ENCODE assay signal across 8 cellular contexts in the genomic region with DNA sequence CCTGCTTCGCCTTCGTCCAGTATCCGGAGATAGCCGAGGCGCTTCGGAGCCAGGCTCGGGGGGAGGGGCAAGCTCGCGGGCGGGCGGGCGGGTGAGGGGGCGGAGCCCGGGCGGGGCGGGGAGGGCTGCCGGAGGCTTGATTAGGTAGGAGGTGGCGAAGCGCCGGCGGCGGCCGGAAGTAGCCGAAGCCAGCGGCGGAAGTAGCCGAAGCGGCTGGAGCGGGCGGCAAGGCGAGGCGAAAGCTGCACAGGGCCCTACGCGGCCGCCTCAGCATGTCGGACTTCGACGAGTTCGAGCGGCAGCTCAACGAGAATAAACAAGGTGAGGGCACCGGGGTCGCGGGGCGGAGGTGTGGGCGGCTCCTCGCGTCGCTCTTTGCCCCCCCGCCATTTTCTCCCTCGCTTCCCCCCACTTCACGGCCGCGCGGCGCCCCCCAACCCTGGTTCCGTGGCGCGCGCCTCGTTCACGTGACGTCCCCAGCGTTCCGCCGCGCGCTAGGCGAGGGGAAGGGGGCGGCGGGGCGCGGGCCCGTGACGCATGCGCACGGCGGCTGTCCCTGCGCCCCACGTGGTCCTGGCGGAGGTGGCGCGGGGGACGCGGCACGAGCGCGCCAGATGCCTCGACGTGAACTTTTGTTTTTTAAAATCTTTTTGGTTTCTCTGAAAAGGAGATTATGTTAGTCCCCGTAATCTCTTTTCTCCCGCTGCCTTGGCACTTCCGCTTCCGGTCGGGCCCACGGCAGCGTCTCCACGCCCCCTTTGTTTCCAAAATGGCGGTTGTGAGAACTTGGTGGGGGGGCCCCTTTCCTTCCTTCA. TPM values are rescaled to one million over a fixed set of nuclear protein-coding genes. Genes with fewer than 3 reads are reported as not detected.
DNase-seq lines count a peak whose midpoint lies in the region; ATAC-seq and TF ChIP-seq lines count a peak whose summit lies in the region.

A gene (plus strand): TSS at position 203 of the 815 bp plus-strand sequence. CDS start 70 bp downstream, at position 273.

- CTCF ChIA-PET in activated CD8-positive, alpha-beta T cell treated with anti-CD3 and anti-CD28 coated beads for 36 hours (lab: Charles Lee): interaction anchor here (0.8 to 3.4 kb wide), 11 partner anchors 10 to 179 kb away, joined by 3 to 45 read pairs (median 7); a partner anchor contains a TSS

- H3K36me3 ChIP-seq in ectodermal cell (ENCODE audit: control insufficient read depth, insufficient read depth, low read length) (peaks cover 4% of the 10 kb centered on the region), lung (ENCODE audit: control insufficient read depth in 2 of 2, insufficient read depth in 2 of 2, low read length in 2 of 2) (peaks cover 0 to 14% of the 10 kb centered on the region in 2 donors)

- H3K4me3 ChIP-seq in ectodermal cell (ENCODE audit: insufficient read depth, low read depth, low read length) (peak within 1 kb of the TSS; percentile 99), lung (peak within 1 kb of the TSS; percentile 89)

- H3K27ac ChIP-seq in ectodermal cell (ENCODE audit: insufficient read depth, low read depth, low read length, poor library complexity, severe bottlenecking) (peak within 1 kb of the TSS; percentile 99), lung (ENCODE audit: low read depth in 1 of 2, low read length in 1 of 2) (peak within 1 kb of the TSS; percentile 94 to 97)

- peaks cover 32% of the 10 kb centered on the region for H3K4me1 Mint-ChIP-seq in CD14-positive monocyte
- H3K4me1 Mint-ChIP-seq in activated CD8-positive, alpha-beta T cell treated with anti-CD3 and anti-CD28 coated beads for 36 hours (ENCODE audit: low read depth): peaks cover 39% of the 10 kb centered on the region

- intact Hi-C loops in CD14-positive monocyte (cut with micrococcal nuclease): loop anchor here in 1 of 2 donors (2.0 to 10.0 kb wide), 2 partner anchors 22 to 1460 kb away; a partner anchor contains a TSS
- intact Hi-C loops in activated CD8-positive, alpha-beta T cell treated with anti-CD3 and anti-CD28 coated beads for 36 hours (cut with micrococcal nuclease): loop anchor here (10.0 kb wide), 1 partner anchor 400 kb away; a partner anchor contains a TSS

- peaks cover 0 to 4% (median 4%) of the 10 kb centered on the region in 3 donors for H3K27me3 Mint-ChIP-seq in CD14-positive monocyte (ENCODE audit: low read depth in 3 of 3)
- no peaks in the 10 kb centered on the region for H3K27me3 Mint-ChIP-seq in activated CD8-positive, alpha-beta T cell treated with anti-CD3 and anti-CD28 coated beads for 36 hours

- no peaks in the 10 kb centered on the region for H3K9me3 ChIP-seq in ectodermal cell (ENCODE audit: control insufficient read depth, low read length)
- H3K9me3 ChIP-seq in lung (ENCODE audit: control insufficient read depth in 2 of 2, insufficient read depth in 1 of 2, low read length in 1 of 2): no peaks in the 10 kb centered on the region

- TF ChIP-seq CTCF in CD14-positive monocyte (IDR thresholded peaks at IDR 0.05): no peak
- no peak for TF ChIP-seq CTCF in activated CD8-positive, alpha-beta T cell treated with anti-CD3 and anti-CD28 coated beads for 36 hours (IDR thresholded peaks at IDR 0.05)
- no peak for TF ChIP-seq CTCF in lung (IDR thresholded peaks at IDR 0.05; ENCODE audit: control extremely low read depth, extremely low read depth)

- 0% methylated on average over 99 of the region's 99 CpGs for WGBS in ectodermal cell, 2 experiments
- WGBS in lung, 2 donors: 0 to 1% methylated on average over 54 to 99 of the region's 99 CpGs

- DNase-seq in CD14-positive monocyte (ENCODE audit: low spot score) (peak; percentile 98), NCI-H82 (lab: John Stamatoyannopoulos, UW) (peak; percentile 95), lung (ENCODE audit: low spot score) (peak; percentile 96)
- peak; percentile 96 for DNase-seq in activated CD8-positive, alpha-beta T cell treated with anti-CD3 and anti-CD28 coated beads for 36 hours
- DNase-seq in stimulated activated CD4-positive, alpha-beta T cell treated with anti-CD3 and anti-CD28 coated beads, TNF-alpha, amount 100 ng/mL, for 4 hours (ENCODE audit: low read depth in 3 of 3): peak; percentile 96 to 97 (median 96)

- POLR2A ChIA-PET in activated CD8-positive, alpha-beta T cell treated with anti-CD3 and anti-CD28 coated beads for 36 hours (lab: Charles Lee): interaction anchor here (0.7 to 1.7 kb wide), 7 partner anchors 10 to 271 kb away, joined by 3 to 11 read pairs (median 4); a partner anchor contains a TSS

- H3K36me3 Mint-ChIP-seq in CD14-positive monocyte: peaks cover 9 to 21% of the 10 kb centered on the region in 2 donors
- peaks cover 42% of the 10 kb centered on the region for H3K36me3 Mint-ChIP-seq in activated CD8-positive, alpha-beta T cell treated with anti-CD3 and anti-CD28 coated beads for 36 hours (ENCODE audit: low read depth)

- H3K4me3 Mint-ChIP-seq in CD14-positive monocyte: peak within 1 kb of the TSS; percentile 98 to 99
- H3K4me3 Mint-ChIP-seq in activated CD8-positive, alpha-beta T cell treated with anti-CD3 and anti-CD28 coated beads for 36 hours: peak within 1 kb of the TSS; percentile 98

- no peaks in the 10 kb centered on the region for H3K9me3 Mint-ChIP-seq in CD14-positive monocyte
- no peaks in the 10 kb centered on the region for H3K9me3 Mint-ChIP-seq in activated CD8-positive, alpha-beta T cell treated with anti-CD3 and anti-CD28 coated beads for 36 hours

- peaks cover 14% of the 10 kb centered on the region for H3K4me1 ChIP-seq in ectodermal cell (ENCODE audit: control insufficient read depth, insufficient read depth, low read length)
- peaks cover 14 to 28% of the 10 kb centered on the region in 2 donors for H3K4me1 ChIP-seq in lung (ENCODE audit: control insufficient read depth in 2 of 2, insufficient read depth in 2 of 2, low read length in 2 of 2)

- ATAC-seq in GM19351 (IDR thresholded peaks at IDR 0.05; ENCODE audit: unreplicated experiment) (peak; percentile 29), HG03520 (IDR thresholded peaks at IDR 0.05; ENCODE audit: unreplicated experiment) (peak; percentile 23), lung (ENCODE audit: insufficient read depth, low FRiP score) (peak; percentile 74)
- peak; percentile 48 for ATAC-seq in activated CD8-positive, alpha-beta T cell treated with anti-CD3 and anti-CD28 coated beads for 36 hours

- peak within 1 kb of the TSS; percentile 96 to 100 (median 100) for H3K27ac Mint-ChIP-seq in CD14-positive monocyte
- H3K27ac Mint-ChIP-seq in activated CD8-positive, alpha-beta T cell treated with anti-CD3 and anti-CD28 coated beads for 36 hours: peak within 1 kb of the TSS; percentile 99

- H3K27me3 ChIP-seq in ectodermal cell (ENCODE audit: control insufficient read depth, insufficient read depth, low read length, poor library complexity, severe bottlenecking): no peaks in the 10 kb centered on the region
- H3K27me3 ChIP-seq in lung (ENCODE audit: control insufficient read depth, insufficient read depth): no peaks in the 10 kb centered on the region

RNA-seq across cellular contexts. Expression of the gene that starts here (rescaled TPM):
- 1 to 10 TPM; 5.3 to 5.4 TPM for polyA plus RNA-seq in CD14-positive monocyte
- total RNA-seq in activated CD8-positive, alpha-beta T cell treated with anti-CD3 and anti-CD28 coated beads for 36 hours: 100 to 1,000 TPM; 304 to 306 TPM
- 300 TPM for polyA plus RNA-seq in ectodermal cell (2013, experiment 1 of 4)
- 239 TPM for polyA plus RNA-seq in ectodermal cell (2013, experiment 2 of 4)
- 197 TPM for polyA plus RNA-seq in ectodermal cell (2013, experiment 3 of 4)
- 204 TPM for polyA plus RNA-seq in ectodermal cell (2013, experiment 4 of 4)
- total RNA-seq in lung: 100 to 1,000 TPM; 109 to 181 TPM
- 100 to 1,000 TPM; 114 to 149 TPM for polyA plus RNA-seq in lung

Comparison
In these comparisons a context has a peak if more than half of its experiments do, and no peak if none do; other contexts are left out.
1. Peak in every context shown above with its lines: DNase-seq, ATAC-seq, H3K4me3 ChIP-seq and H3K27ac ChIP-seq.
2. RNA of the gene that starts here (polyA plus RNA-seq): 114 to 149 TPM in lung; 5.3 to 5.4 TPM in CD14-positive monocyte; every median in the first group is over 10 times any median in the second.
3. ATAC-seq: peak in every context shown above with its lines; median percentile 74 in lung; 48 in activated CD8-positive, alpha-beta T cell treated with anti-CD3 and anti-CD28 coated beads for 36 hours; 29 in GM19351; 23 in HG03520.